9 cellular contexts compared by ENCODE assay signal in genomic region chr17:16537130-16537458, GRCh38. TPM values are rescaled to one million over a fixed set of nuclear protein-coding genes. Genes with fewer than 3 reads are reported as not detected.
DNase-seq lines count a peak whose midpoint lies in the region; ATAC-seq and TF ChIP-seq lines count a peak whose summit lies in the region.
"Had no signal": no experiment of that assay in that cellular context is flagged by ENCODE, and none has a peak within 500 bp of the region (broad histone marks: within the 10 kb centered on the region; RNA-seq: fewer than 3 reads in every experiment).

No MANE protein-coding gene starts in this region.

- H3K36me3 ChIP-seq in BLaER1 treated with 17β-estradiol and CSF1 and Interleukin-3, amounts not matched to agents 10 nM and 100 nM: peaks cover 0 to 6% (median 0%) of the 10 kb centered on the region in 11 experiments; a peak in 2 of 22 replicates
- H3K36me3 ChIP-seq in HCT116 (ENCODE audit: control insufficient read depth in 1 of 2, insufficient read depth in 2 of 2, low read length in 2 of 2) (no peaks in the 10 kb centered on the region), neural progenitor cell (no peaks in the 10 kb centered on the region)

- no peak; the same call in 1 of the 2 replicates for TF ChIP-seq RAD21 in HCT116 (IDR thresholded peaks at IDR 0.05; ENCODE audit: low read depth)

- CTCF ChIA-PET in HCT116 (lab: Charles Lee): no interaction called here

- H3K9me2 ChIP-seq in HCT116 (ENCODE audit: insufficient read depth): no peaks in the 10 kb centered on the region

- peaks cover 14 to 33% (median 24%) of the 10 kb centered on the region in 11 experiments for H3K9me3 ChIP-seq in BLaER1 treated with 17β-estradiol and CSF1 and Interleukin-3, amounts not matched to agents 10 nM and 100 nM (replicated peaks in 1 of 11)
- H3K9me3 ChIP-seq in HCT116 (ENCODE audit: control insufficient read depth in 1 of 2, insufficient read depth in 1 of 2, low read depth in 1 of 2, low read length in 2 of 2) (0 out of 4 replicates have a peak, but pooled peaks cover 0 to 4% of the 10 kb centered on the region in 2 experiments), neural progenitor cell (ENCODE audit: low read depth) (no peaks in the 10 kb centered on the region)

- H3K79me2 ChIP-seq in HCT116 (ENCODE audit: insufficient read depth, low read length) (no peaks in the 10 kb centered on the region), neural progenitor cell (ENCODE audit: low read depth) (no peaks in the 10 kb centered on the region)

- TF ChIP-seq POLR2A in HCT116 (IDR thresholded peaks at IDR 0.05; ENCODE audit: borderline replicate concordance, extremely low read depth, insufficient read depth, insufficient read length): no peak

- H2AFZ ChIP-seq in HCT116 (ENCODE audit: low read depth, low read length, poor library complexity, severe bottlenecking) (peak overlapping the region; percentile 72), neural progenitor cell (replicated peaks) (no peak overlapping the region)

- H3K9ac ChIP-seq in BLaER1 treated with 17β-estradiol and CSF1 and Interleukin-3, amounts not matched to agents 10 nM and 100 nM: peak overlapping the region in 2 of 11 experiments; percentile 85 to 91; a peak in 4 of 22 replicates
- H3K9ac ChIP-seq in HCT116 (ENCODE audit: low read length) (no peak overlapping the region), neural progenitor cell (no peak overlapping the region)

- peaks cover 4 to 19% (median 10%) of the 10 kb centered on the region in 10 experiments; a peak in 14 of 20 replicates for H3K4me1 ChIP-seq in BLaER1 treated with 17β-estradiol and CSF1 and Interleukin-3, amounts not matched to agents 10 nM and 100 nM
- peaks cover 0 to 5% of the 10 kb centered on the region in 2 experiments; a peak in 1 of 4 replicates for H3K4me1 ChIP-seq in HCT116 (ENCODE audit: control insufficient read depth in 1 of 2, insufficient read depth in 2 of 2, low read length in 2 of 2)
- no peaks in the 10 kb centered on the region for H3K4me1 ChIP-seq in neural progenitor cell

- intact Hi-C loops in HCT116 (cut with micrococcal nuclease): no loop called here

- peaks cover 0 to 13% (median 7%) of the 10 kb centered on the region in 5 experiments for H3K9me3 Mint-ChIP-seq in brain
- H3K9me3 Mint-ChIP-seq in neural progenitor cell: peaks cover 18% of the 10 kb centered on the region

- peaks cover 26% of the 10 kb centered on the region for H3K4me1 Mint-ChIP-seq in brain
- peaks cover 7% of the 10 kb centered on the region for H3K4me1 Mint-ChIP-seq in neural progenitor cell

- ATAC-seq in HCT116: no peak

- peaks cover 14% of the 10 kb centered on the region for H3F3A ChIP-seq in neural progenitor cell (ENCODE audit: low read depth)

- H3K27me3 ChIP-seq in BLaER1 treated with 17β-estradiol and CSF1 and Interleukin-3, amounts not matched to agents 10 nM and 100 nM: no peaks in the 10 kb centered on the region
- H3K27me3 ChIP-seq in HCT116 (ENCODE audit: insufficient read depth, low read length): no peaks in the 10 kb centered on the region
- H3K27me3 ChIP-seq in neural progenitor cell: no peaks in the 10 kb centered on the region

- H3K36me3 Mint-ChIP-seq in brain: peaks cover 6% of the 10 kb centered on the region
- H3K36me3 Mint-ChIP-seq in neural progenitor cell: no peaks in the 10 kb centered on the region

- H4K20me1 ChIP-seq in BLaER1 treated with 17β-estradiol and CSF1 and Interleukin-3, amounts not matched to agents 10 nM and 100 nM: no peaks in the 10 kb centered on the region
- no peaks in the 10 kb centered on the region for H4K20me1 ChIP-seq in HCT116 (ENCODE audit: insufficient read depth)
- H4K20me1 ChIP-seq in neural progenitor cell (ENCODE audit: low read depth): no peaks in the 10 kb centered on the region

- no peak for DNase-seq in HCT116 (ENCODE audit: low read depth, low spot score)
- DNase-seq in neural progenitor cell (ENCODE audit: low spot score): no peak
- no peak for DNase-seq in DMS79 (lab: John Stamatoyannopoulos, UW)
- no peak for DNase-seq in NCI-H2171 (lab: John Stamatoyannopoulos, UW)
- no peak for DNase-seq in NCI-H1694 (lab: John Stamatoyannopoulos, UW)
- no peak for DNase-seq in stimulated activated CD4-positive, alpha-beta T cell treated with anti-CD3 and anti-CD28 coated beads, Interleukin-2, amount 100 ng/mL, for 48 hours
- DNase-seq: SIG-M5 had no signal

- TF ChIP-seq CTCF in HCT116 (IDR thresholded peaks at IDR 0.05 in 2 of 3, conservative IDR thresholded peaks at IDR 0.05 in 1 of 3; ENCODE audit: borderline replicate concordance in 1 of 3, insufficient read depth in 1 of 3, low read depth in 2 of 3, low read length in 2 of 3): no peak; a peak in 1 of 6 replicates
- TF ChIP-seq CTCF in brain (conservative IDR thresholded peaks at IDR 0.05): peak in 1 of 2 experiments; percentile 38
- no peak for TF ChIP-seq CTCF in neural progenitor cell (IDR thresholded peaks at IDR 0.05)

- H3K27ac ChIP-seq in BLaER1 treated with 17β-estradiol and CSF1 and Interleukin-3, amounts not matched to agents 10 nM and 100 nM: peak overlapping the region in 2 of 11 experiments; percentile 84 to 85; a peak in 2 of 22 replicates
- H3K27ac ChIP-seq in HCT116 (ENCODE audit: low read depth, low read length) (no peak overlapping the region), neural progenitor cell (no peak overlapping the region)

- no TSS peak for BruUV-seq in HCT116 (replicated peaks; lab: Mats Ljungman, UMichigan)

- POLR2A ChIA-PET in HCT116 (lab: Charles Lee): no interaction called here

- H3K27me3 Mint-ChIP-seq in brain (peaks cover 24% of the 10 kb centered on the region), neural progenitor cell (ENCODE audit: insufficient read depth, low read depth) (no peaks in the 10 kb centered on the region)

- peak overlapping the region in 2 of 10 experiments; percentile 67 to 78; a peak in 3 of 20 replicates for H3K4me3 ChIP-seq in BLaER1 treated with 17β-estradiol and CSF1 and Interleukin-3, amounts not matched to agents 10 nM and 100 nM
- H3K4me3 ChIP-seq in HCT116 (replicated peaks in 1 of 2; ENCODE audit: low read depth in 1 of 2, low read length in 2 of 2): no peak overlapping the region
- H3K4me3 ChIP-seq in neural progenitor cell: no peak overlapping the region

- H3K4me2 ChIP-seq in BLaER1 treated with 17β-estradiol and CSF1 and Interleukin-3, amounts not matched to agents 10 nM and 100 nM: peak overlapping the region in 10 of 11 experiments; percentile 79 to 92 (median 86); a peak in 17 of 22 replicates
- no peak overlapping the region for H3K4me2 ChIP-seq in HCT116 (ENCODE audit: low read length)
- no peak overlapping the region for H3K4me2 ChIP-seq in neural progenitor cell

- H3K4me3 Mint-ChIP-seq in brain: peak overlapping the region; percentile 95 to 99 (median 98)
- peak overlapping the region; percentile 96 for H3K4me3 Mint-ChIP-seq in neural progenitor cell

- RAD21 ChIA-PET in HCT116 (lab: Charles Lee; ENCODE audit: low non-redundant PET in 1 of 2, low total read pairs in 2 of 2, uncharacterized antibody in 2 of 2, unreplicated experiment in 2 of 2): no interaction called here

- H3K27ac Mint-ChIP-seq in brain (peak overlapping the region in 4 of 5 experiments; percentile 35 to 95 (median 37)), neural progenitor cell (no peak overlapping the region)

TF ChIP-seq in HCT116, 20 proteins besides CTCF, POLR2A, EP300 and RAD21 (continues in another document):
- no peak for TF ChIP-seq FOSL1 (IDR thresholded peaks at IDR 0.05; ENCODE audit: low read depth)
- no peak for TF ChIP-seq JUND (IDR thresholded peaks at IDR 0.05)
- no peak for TF ChIP-seq EGR1 (IDR thresholded peaks at IDR 0.05; ENCODE audit: low read depth)
- TF ChIP-seq REST (IDR thresholded peaks at IDR 0.05; ENCODE audit: low read depth): no peak
- no peak for TF ChIP-seq CBX3 (IDR thresholded peaks at IDR 0.05; ENCODE audit: low read depth)
- no peak for TF ChIP-seq YY1 (IDR thresholded peaks at IDR 0.05; ENCODE audit: extremely low read depth, insufficient replicate concordance, low read depth, low read length)
- no peak for TF ChIP-seq EZH2phosphoT487 (IDR thresholded peaks at IDR 0.05; ENCODE audit: borderline replicate concordance)
- TF ChIP-seq ATF3 (IDR thresholded peaks at IDR 0.05): no peak
- no peak for TF ChIP-seq ELF1 (IDR thresholded peaks at IDR 0.05; ENCODE audit: borderline replicate concordance, low read depth)
- no peak for TF ChIP-seq CEBPB (IDR thresholded peaks at IDR 0.05; ENCODE audit: low read depth)

RNA-seq across cellular contexts. Expression of gene ZNF287, which starts 31.9 kb away (rescaled TPM):
- total RNA-seq in HCT116 (2021; ENCODE audit: unreplicated experiment): not detected
- not detected in 2 replicates for polyA plus RNA-seq in HCT116 (2012)
- 2.4 TPM for polyA plus RNA-seq in brain (ENCODE audit: insufficient read depth, low read depth, low replicate concordance)
- 8.7 and 14.5 TPM in 2 replicates for total RNA-seq in neural progenitor cell (ENCODE audit: low replicate concordance)

RNA-seq across cellular contexts. Expression of gene LRRC75A, which starts 45.1 kb away (rescaled TPM):
- 2.3 TPM for total RNA-seq in HCT116 (2021; ENCODE audit: unreplicated experiment)
- polyA plus RNA-seq in HCT116 (2012): 2.4 and 2.7 TPM in 2 replicates
- 38.0 TPM for polyA plus RNA-seq in brain (ENCODE audit: insufficient read depth, low read depth, low replicate concordance)
- 4.0 and 7.2 TPM in 2 replicates for total RNA-seq in neural progenitor cell (ENCODE audit: low replicate concordance)

Comparison
In these comparisons a context has a peak if more than half of its experiments do, and no peak if none do; other contexts are left out.
1. H3K4me2 ChIP-seq: peak in BLaER1 treated with 17β-estradiol and CSF1 and Interleukin-3, amounts not matched to agents 10 nM and 100 nM (10 of 11); none in HCT116 (single experiment) and neural progenitor cell (single experiment).